Comparison of ENCODE assay signal across 1 cellular context in genomic region chr2:112113354-112113753, GRCh38. TPM values are rescaled to one million over a fixed set of nuclear protein-coding genes. Genes with fewer than 3 reads are reported as not detected.
"Had no signal": no experiment of that assay in that cellular context is flagged by ENCODE, and none has a peak within 500 bp of the region (broad histone marks: within the 10 kb centered on the region; RNA-seq: fewer than 3 reads in every experiment).

No MANE protein-coding gene starts in this region.

RNA-seq across cellular contexts. Expression of gene FBLN7, which starts 24.8 kb away (rescaled TPM):
- polyA plus RNA-seq: neural cell had no signal
